Comparison of ENCODE assay signal across 1 cellular context in the genomic region with DNA sequence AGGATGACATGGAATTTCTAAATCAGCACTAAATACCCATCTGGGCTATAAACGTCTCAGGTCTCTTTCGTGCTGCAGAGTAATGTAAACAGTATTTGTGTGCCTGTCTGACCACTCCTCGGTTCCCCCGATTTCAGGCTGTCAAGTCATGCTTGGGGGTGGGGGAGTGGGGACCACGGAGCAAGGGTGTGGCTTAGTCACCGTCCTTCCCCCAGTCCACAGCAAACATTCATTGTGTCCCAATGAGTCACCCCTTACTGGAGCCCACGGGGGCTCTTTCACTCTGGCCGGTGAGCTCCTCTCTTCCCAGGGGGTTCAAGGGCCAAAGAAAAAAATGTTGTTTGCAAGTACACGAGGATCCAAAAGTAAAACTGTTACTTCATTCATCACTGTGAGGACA.
A peak's percentile ranks its signal among the peaks of the same experiment; 100 is the strongest.
TF ChIP-seq lines count a peak whose summit lies in the region.

No MANE protein-coding gene starts in this region.

TF ChIP-seq in HepG2, 621 proteins besides CTCF, POLR2A, EP300 and RAD21 (continued from another document and continues in another):
- TF ChIP-seq ARID5B (CRISPR knock-in tag; IDR thresholded peaks at IDR 0.05), result peak; percentile 75
- TF ChIP-seq RFX1 (IDR thresholded peaks at IDR 0.05), result no peak
- TF ChIP-seq ETS1 (CRISPR knock-in tag; IDR thresholded peaks at IDR 0.05), result no peak
- no peak for TF ChIP-seq TOE1 (CRISPR knock-in tag; IDR thresholded peaks at IDR 0.05)
- no peak for TF ChIP-seq LCORL (IDR thresholded peaks at IDR 0.05)
- peak; percentile 81 for TF ChIP-seq LCORL (CRISPR knock-in tag; IDR thresholded peaks at IDR 0.05)
- TF ChIP-seq MAZ (IDR thresholded peaks at IDR 0.05; ENCODE audit: borderline replicate concordance, low read depth, low read length), result peak; percentile 57; the same call in 1 of the 2 replicates
- TF ChIP-seq MAZ (CRISPR knock-in tag; IDR thresholded peaks at IDR 0.05; ENCODE audit: low read depth), result peak; percentile 34; the same call in 1 of the 2 replicates
- no peak for TF ChIP-seq E2F2 (CRISPR knock-in tag; IDR thresholded peaks at IDR 0.05; ENCODE audit: borderline replicate concordance)
- TF ChIP-seq, protein P1, sequence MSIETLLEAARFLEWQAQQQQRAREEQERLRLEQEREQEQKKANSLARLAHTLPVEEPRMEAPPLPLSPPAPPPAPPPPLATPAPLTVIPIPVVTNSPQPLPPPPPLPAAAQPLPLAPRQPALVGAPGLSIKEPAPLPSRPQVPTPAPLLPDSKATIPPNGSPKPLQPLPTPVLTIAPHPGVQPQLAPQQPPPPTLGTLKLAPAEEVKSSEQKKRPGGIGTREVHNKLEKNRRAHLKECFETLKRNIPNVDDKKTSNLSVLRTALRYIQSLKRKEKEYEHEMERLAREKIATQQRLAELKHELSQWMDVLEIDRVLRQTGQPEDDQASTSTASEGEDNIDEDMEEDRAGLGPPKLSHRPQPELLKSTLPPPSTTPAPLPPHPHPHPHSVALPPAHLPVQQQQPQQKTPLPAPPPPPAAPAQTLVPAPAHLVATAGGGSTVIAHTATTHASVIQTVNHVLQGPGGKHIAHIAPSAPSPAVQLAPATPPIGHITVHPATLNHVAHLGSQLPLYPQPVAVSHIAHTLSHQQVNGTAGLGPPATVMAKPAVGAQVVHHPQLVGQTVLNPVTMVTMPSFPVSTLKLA (IDR thresholded peaks at IDR 0.05), result 0 out of 2 replicates have a peak, but pooled peaks have one; percentile 10
- TF ChIP-seq NFE2 (CRISPR knock-in tag; IDR thresholded peaks at IDR 0.05), result no peak
- peak; percentile 40 for TF ChIP-seq BCL6 (CRISPR knock-in tag; IDR thresholded peaks at IDR 0.05)
- TF ChIP-seq ATF1 (CRISPR knock-in tag; IDR thresholded peaks at IDR 0.05), result no peak
- TF ChIP-seq NR2F6 (IDR thresholded peaks at IDR 0.05), result 0 out of 2 replicates have a peak, but pooled peaks have one; percentile 62
- peak; percentile 63 for TF ChIP-seq NR2F6 (CRISPR knock-in tag; IDR thresholded peaks at IDR 0.05)
- no peak for TF ChIP-seq ZSCAN29 (CRISPR knock-in tag; conservative IDR thresholded peaks at IDR 0.05)
- no peak for TF ChIP-seq KMT2A (CRISPR knock-in tag; IDR thresholded peaks at IDR 0.05)
- no peak for TF ChIP-seq SRF (IDR thresholded peaks at IDR 0.05; ENCODE audit: low read depth, low read length)
- no peak for TF ChIP-seq FOXK2 (IDR thresholded peaks at IDR 0.05)
- TF ChIP-seq ZNF510 (CRISPR knock-in tag; IDR thresholded peaks at IDR 0.05; ENCODE audit: low read depth), result no peak
- TF ChIP-seq ZNF460 (CRISPR knock-in tag; IDR thresholded peaks at IDR 0.05; ENCODE audit: borderline replicate concordance), result no peak
- TF ChIP-seq SIN3A (IDR thresholded peaks at IDR 0.05; ENCODE audit: borderline replicate concordance, low read depth, low read length), result no peak
- no peak for TF ChIP-seq ZNF44 (CRISPR knock-in tag; IDR thresholded peaks at IDR 0.05)
- no peak for TF ChIP-seq PAF1 (CRISPR knock-in tag; IDR thresholded peaks at IDR 0.05)
- no peak for TF ChIP-seq ARHGAP35 (CRISPR knock-in tag; IDR thresholded peaks at IDR 0.05; ENCODE audit: borderline replicate concordance)
- no peak for TF ChIP-seq KLF13 (CRISPR knock-in tag; IDR thresholded peaks at IDR 0.05)
- TF ChIP-seq NFE2L1 (CRISPR knock-in tag; IDR thresholded peaks at IDR 0.05; ENCODE audit: borderline replicate concordance), result no peak
- TF ChIP-seq ZNF430 (CRISPR knock-in tag; IDR thresholded peaks at IDR 0.05), result no peak
- TF ChIP-seq ZNF414 (CRISPR knock-in tag; IDR thresholded peaks at IDR 0.05), result no peak; the same call in 1 of the 2 replicates
- TF ChIP-seq, protein P2, sequence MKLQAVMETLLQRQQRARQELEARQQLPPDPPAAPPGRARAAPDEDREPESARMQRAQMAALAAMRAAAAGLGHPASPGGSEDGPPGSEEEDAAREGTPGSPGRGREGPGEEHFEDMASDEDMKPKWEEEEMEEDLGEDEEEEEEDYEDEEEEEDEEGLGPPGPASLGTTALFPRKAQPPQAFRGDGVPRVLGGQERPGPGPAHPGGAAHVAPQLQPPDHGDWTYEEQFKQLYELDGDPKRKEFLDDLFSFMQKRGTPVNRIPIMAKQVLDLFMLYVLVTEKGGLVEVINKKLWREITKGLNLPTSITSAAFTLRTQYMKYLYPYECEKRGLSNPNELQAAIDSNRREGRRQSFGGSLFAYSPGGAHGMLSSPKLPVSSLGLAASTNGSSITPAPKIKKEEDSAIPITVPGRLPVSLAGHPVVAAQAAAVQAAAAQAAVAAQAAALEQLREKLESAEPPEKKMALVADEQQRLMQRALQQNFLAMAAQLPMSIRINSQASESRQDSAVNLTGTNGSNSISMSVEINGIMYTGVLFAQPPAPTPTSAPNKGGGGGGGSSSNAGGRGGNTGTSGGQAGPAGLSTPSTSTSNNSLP (IDR thresholded peaks at IDR 0.05; ENCODE audit: low read depth, low read length), result no peak
- TF ChIP-seq AKNA (CRISPR knock-in tag; IDR thresholded peaks at IDR 0.05; ENCODE audit: borderline replicate concordance), result no peak
- TF ChIP-seq MEIS1 (CRISPR knock-in tag; IDR thresholded peaks at IDR 0.05; ENCODE audit: borderline replicate concordance), result no peak
- TF ChIP-seq HNRNPH1 (optimal IDR thresholded peaks at IDR 0.05; ENCODE audit: low read depth, low read length), result no peak
- TF ChIP-seq PREB (CRISPR knock-in tag; IDR thresholded peaks at IDR 0.05), result no peak
- no peak for TF ChIP-seq KDM6A (CRISPR knock-in tag; IDR thresholded peaks at IDR 0.05; ENCODE audit: low read depth)
- TF ChIP-seq HNRNPL (IDR thresholded peaks at IDR 0.05; ENCODE audit: low read depth, low read length), result no peak
- TF ChIP-seq, protein P3, sequence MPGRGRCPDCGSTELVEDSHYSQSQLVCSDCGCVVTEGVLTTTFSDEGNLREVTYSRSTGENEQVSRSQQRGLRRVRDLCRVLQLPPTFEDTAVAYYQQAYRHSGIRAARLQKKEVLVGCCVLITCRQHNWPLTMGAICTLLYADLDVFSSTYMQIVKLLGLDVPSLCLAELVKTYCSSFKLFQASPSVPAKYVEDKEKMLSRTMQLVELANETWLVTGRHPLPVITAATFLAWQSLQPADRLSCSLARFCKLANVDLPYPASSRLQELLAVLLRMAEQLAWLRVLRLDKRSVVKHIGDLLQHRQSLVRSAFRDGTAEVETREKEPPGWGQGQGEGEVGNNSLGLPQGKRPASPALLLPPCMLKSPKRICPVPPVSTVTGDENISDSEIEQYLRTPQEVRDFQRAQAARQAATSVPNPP (CRISPR knock-in tag; IDR thresholded peaks at IDR 0.05), result no peak
